8 cellular contexts compared by ENCODE assay signal in the genomic region with DNA sequence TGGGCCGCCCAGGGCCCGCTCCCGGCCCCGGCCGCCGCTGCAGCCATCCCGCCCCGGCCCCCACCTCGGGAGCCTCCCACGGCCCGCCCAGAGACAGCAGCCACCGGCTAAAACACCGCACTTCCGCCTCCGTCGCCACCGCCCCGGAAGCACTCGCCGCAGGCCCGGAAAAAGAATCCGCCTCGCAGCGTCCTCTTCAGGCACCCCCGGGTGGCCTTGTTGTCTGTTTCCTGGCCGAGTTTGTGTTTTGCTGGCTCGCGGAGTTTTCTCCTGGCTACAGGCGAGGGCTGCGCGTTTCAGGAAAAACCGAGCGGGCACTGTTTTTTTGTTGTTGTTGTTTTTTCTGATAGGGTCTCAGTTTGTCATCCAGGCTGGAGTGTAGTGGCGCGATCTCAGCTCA. TPM values are rescaled to one million over a fixed set of nuclear protein-coding genes. Genes with fewer than 3 reads are reported as not detected.
DNase-seq lines count a peak whose midpoint lies in the region; ATAC-seq and TF ChIP-seq lines count a peak whose summit lies in the region.
"Not testable (repeated sequence)": the region's sequence is repeated elsewhere in the genome, so short reads cannot be mapped to it uniquely, and the experiment has no call there.

Gene CCZ1B (minus strand): TSS at position 125 of the 400 bp plus-strand sequence. CDS start 78 bp downstream, at position 47.

- ATAC-seq in GM19438 (IDR thresholded peaks at IDR 0.05; ENCODE audit: low read depth, unreplicated experiment) (peak; percentile 99), HG03521 (IDR thresholded peaks at IDR 0.05; ENCODE audit: unreplicated experiment) (peak; percentile 93), lung (ENCODE audit: insufficient read depth, low FRiP score) (peak; percentile 96)

- not testable (repeated sequence) for H3K36me3 ChIP-seq in lung (ENCODE audit: control insufficient read depth in 2 of 2, insufficient read depth in 2 of 2, low read length in 2 of 2)

- WGBS in lung, 2 donors, result 1 to 3% methylated on average over 18 to 26 of the region's 35 CpGs

- H3K9me3 ChIP-seq in lung (ENCODE audit: control insufficient read depth in 2 of 2, insufficient read depth in 1 of 2, low read length in 1 of 2), result not testable (repeated sequence)

- peak within 1 kb of the TSS in 1 of 2 donors; percentile 10 for H3K27ac ChIP-seq in lung (ENCODE audit: low read depth in 1 of 2, low read length in 1 of 2)

- H3K27me3 ChIP-seq in lung (ENCODE audit: control insufficient read depth, insufficient read depth), result not testable (repeated sequence)

- DNase-seq in CD1c-positive myeloid dendritic cell (ENCODE audit: extremely low spot score) (peak; percentile 91), NCI-H82 (lab: John Stamatoyannopoulos, UW) (peak; percentile 80), dermis blood vessel endothelial cell (peak; percentile 65), lung (ENCODE audit: low spot score) (peak; percentile 80)
- peak; percentile 91 to 95 for DNase-seq in activated CD4-positive, alpha-beta T cell treated with anti-CD3 and anti-CD28 coated beads, Interleukin-2, amount 50 U/mL, for 48 hours
- DNase-seq in stimulated activated CD4-positive, alpha-beta T cell treated with anti-CD3 and anti-CD28 coated beads, Interleukin-4, amount 100 ng/mL, for 4 hours, result peak; percentile 71 to 78

- not testable (repeated sequence) for H3K4me1 ChIP-seq in lung (ENCODE audit: control insufficient read depth in 2 of 2, insufficient read depth in 2 of 2, low read length in 2 of 2)

- H3K4me3 ChIP-seq in lung, result peak within 1 kb of the TSS; percentile 50

- TF ChIP-seq CTCF in lung (IDR thresholded peaks at IDR 0.05; ENCODE audit: control extremely low read depth, extremely low read depth), result not testable (repeated sequence)

RNA-seq across cellular contexts. Expression of gene CCZ1B, which starts in this region (rescaled TPM):
- total RNA-seq in dermis blood vessel endothelial cell, result 55.8 and 57.0 TPM in 2 replicates
- total RNA-seq in lung, result 10 to 100 TPM; 43.8 to 66.1 TPM
- polyA plus RNA-seq in lung, result 10 to 100 TPM; 19.5 to 46.5 TPM
